27 cellular contexts compared by ENCODE assay signal in the genomic region with DNA sequence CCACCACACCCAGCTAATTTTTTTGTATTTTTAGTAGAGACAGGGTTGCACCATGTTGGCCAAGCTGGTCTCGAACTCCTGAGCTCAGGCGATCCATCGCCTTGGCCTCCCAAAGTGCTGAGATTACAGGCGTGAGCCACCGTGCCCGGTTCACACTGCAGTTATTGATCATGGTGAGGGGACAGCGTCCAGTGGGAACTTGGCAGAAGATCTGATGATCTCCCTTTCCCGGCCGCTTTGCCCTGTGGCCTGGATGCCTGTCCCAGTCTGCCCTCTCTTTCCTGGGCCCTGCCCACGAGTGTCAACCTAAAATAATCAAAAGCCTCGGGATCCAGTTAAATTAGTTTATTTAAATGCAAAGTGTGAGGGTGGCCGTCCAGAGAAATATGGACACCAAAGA. TPM values are rescaled to one million over a fixed set of nuclear protein-coding genes. Genes with fewer than 3 reads are reported as not detected.
"Had no signal": no experiment of that assay in that cellular context is flagged by ENCODE, and none has a peak within 500 bp of the region (broad histone marks: within the 10 kb centered on the region; RNA-seq: fewer than 3 reads in every experiment).

No MANE protein-coding gene starts in this region.

- H2AFZ ChIP-seq: hepatocyte had no signal

- H3K27me3 ChIP-seq: colonic mucosa, gastrocnemius medialis, heart left ventricle, hepatocyte had no signal

- H3K27ac Mint-ChIP-seq: dendritic cell treated with granulocyte-macrophage colony-stimulating factor and Interleukin-4, amounts not matched to agents 40 ng/mL and 50 ng/mL, for 4 days; effector memory CD8-positive, alpha-beta T cell; endodermal cell; immature natural killer cell; mesothelial cell of epicardium had no signal

- H3K79me2 ChIP-seq: hepatocyte had no signal

- H3K4me1 Mint-ChIP-seq: immature natural killer cell had no signal

- H3K36me3 Mint-ChIP-seq: immature natural killer cell, mesothelial cell of epicardium had no signal

- H3K36me3 ChIP-seq: colonic mucosa, esophagus squamous epithelium, gastrocnemius medialis, lower lobe of right lung had no signal

- H3K4me1 ChIP-seq: colonic mucosa, esophagus squamous epithelium, gastrocnemius medialis, lower lobe of right lung had no signal

- DNase-seq: cerebellar nuclear complex; colonic mucosa; cortex of kidney; effector CD8-positive, alpha-beta T cell; effector memory CD8-positive, alpha-beta T cell; endodermal cell; erythroblast; esophagus squamous epithelium; foreskin fibroblast; foreskin melanocyte; gastrocnemius medialis; heart left ventricle; hypothalamus; immature natural killer cell; islet precursor cell; left cardiac atrium; left ventricle myocardium inferior; lower lobe of right lung; mesenchymal stem cell; mucosa of descending colon had no signal

- H3K9me3 Mint-ChIP-seq: dendritic cell treated with granulocyte-macrophage colony-stimulating factor and Interleukin-4, amounts not matched to agents 40 ng/mL and 50 ng/mL, for 4 days; effector memory CD8-positive, alpha-beta T cell; endodermal cell; immature natural killer cell; mesothelial cell of epicardium had no signal

- ATAC-seq: effector memory CD8-positive, alpha-beta T cell; esophagus mucosa; gastrocnemius medialis; heart left ventricle; left cardiac atrium; lower lobe of right lung; mucosa of descending colon had no signal

- H3K4me3 ChIP-seq: colonic mucosa, esophagus squamous epithelium, gastrocnemius medialis, heart left ventricle, hepatocyte, left ventricle myocardium inferior, lower lobe of right lung, mucosa of descending colon had no signal

- FAIRE-seq: endometrium had no signal

- H3K27ac ChIP-seq: colonic mucosa, epithelial cell of prostate, esophagus squamous epithelium, gastrocnemius medialis, heart left ventricle, hepatocyte, left ventricle myocardium inferior, lower lobe of right lung had no signal

- H3K4me3 Mint-ChIP-seq: dendritic cell treated with granulocyte-macrophage colony-stimulating factor and Interleukin-4, amounts not matched to agents 40 ng/mL and 50 ng/mL, for 4 days; effector memory CD8-positive, alpha-beta T cell; endodermal cell; immature natural killer cell; mesothelial cell of epicardium had no signal

- H3K4me2 ChIP-seq: hepatocyte had no signal

- H3K9me3 ChIP-seq: colonic mucosa, esophagus squamous epithelium, gastrocnemius medialis, heart left ventricle, left ventricle myocardium inferior, lower lobe of right lung, mucosa of descending colon had no signal

RNA-seq across cellular contexts. Expression of a gene that starts 42.2 kb away (rescaled TPM):
- total RNA-seq: chondrocyte had no signal
